ENCODE assay signal across 6 cellular contexts in genomic region chr16:16908058-16908457, GRCh38.
"Had no signal": no experiment of that assay in that cellular context is flagged by ENCODE, and none has a peak within 500 bp of the region (broad histone marks: within the 10 kb centered on the region; RNA-seq: fewer than 3 reads in every experiment).

No MANE protein-coding gene starts in this region.

- H3K27ac Mint-ChIP-seq: GM23338, H9 had no signal

- DNase-seq: H9, HCEC 1CT, IMR-90, KG1 had no signal

- H3K4me1 Mint-ChIP-seq: GM23338, H9 had no signal

- H3K4me3 ChIP-seq: GM23338, K562 had no signal

- ATAC-seq: GM23338, K562 had no signal

- H3K4me3 Mint-ChIP-seq: GM23338, H9 had no signal

- H3K4me2 ChIP-seq: GM23338 had no signal

- H2AFZ ChIP-seq: GM23338 had no signal
